Comparison of ENCODE assay signal across 9 cellular contexts in the genomic region with DNA sequence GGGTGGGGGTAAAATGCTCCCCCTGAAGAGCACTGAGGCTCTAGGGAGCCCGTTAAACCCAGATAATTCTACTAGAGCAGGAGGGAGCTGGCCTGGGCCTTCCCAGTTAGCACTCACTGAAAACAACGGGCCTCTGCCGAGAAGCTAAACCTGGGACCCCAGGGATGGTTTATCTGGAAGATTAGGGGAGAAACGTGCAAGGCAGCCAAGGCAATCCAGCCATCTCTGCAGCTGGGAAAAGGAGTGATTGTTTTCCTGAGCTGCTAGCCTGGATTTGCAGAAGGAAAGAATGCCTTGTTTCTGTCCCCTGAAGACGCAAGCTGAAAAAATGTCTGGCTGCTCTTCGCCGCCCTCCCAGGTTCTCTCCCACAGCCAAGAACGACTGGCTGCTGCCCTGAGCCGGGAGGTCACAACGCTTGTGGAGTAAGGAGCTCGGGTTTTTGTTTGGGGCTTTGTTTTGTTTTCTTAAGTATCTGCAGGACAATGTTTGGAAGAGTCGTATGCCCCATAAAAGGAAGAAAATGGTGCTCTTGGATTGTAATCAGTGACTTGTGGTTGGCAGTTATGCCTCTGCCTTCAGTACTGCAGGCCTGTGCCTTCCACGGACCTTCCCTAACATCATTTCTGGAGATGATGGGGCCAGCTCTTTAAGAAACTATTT. TPM values are rescaled to one million over a fixed set of nuclear protein-coding genes. Genes with fewer than 3 reads are reported as not detected.
DNase-seq lines count a peak whose midpoint lies in the region; ATAC-seq and TF ChIP-seq lines count a peak whose summit lies in the region.
"Had no signal": no experiment of that assay in that cellular context is flagged by ENCODE, and none has a peak within 500 bp of the region (broad histone marks: within the 10 kb centered on the region; RNA-seq: fewer than 3 reads in every experiment).

No MANE protein-coding gene starts in this region.

- H3K36me3 ChIP-seq in breast epithelium (no peaks in the 10 kb centered on the region), mammary epithelial cell (ENCODE audit: insufficient read depth, low read length) (peaks cover 3% of the 10 kb centered on the region), ovary (no peaks in the 10 kb centered on the region)

- no peak for ATAC-seq in GM19023 (IDR thresholded peaks at IDR 0.05; ENCODE audit: unreplicated experiment)
- ATAC-seq in HG03469 (IDR thresholded peaks at IDR 0.05; ENCODE audit: unreplicated experiment), result no peak
- no peak for ATAC-seq in GM19463 (IDR thresholded peaks at IDR 0.05; ENCODE audit: unreplicated experiment)
- ATAC-seq in HG02610 (IDR thresholded peaks at IDR 0.05; ENCODE audit: unreplicated experiment), result no peak
- ATAC-seq: natural killer cell had no signal

- no peak for TF ChIP-seq EP300 in ovary (IDR thresholded peaks at IDR 0.05)

- TF ChIP-seq POLR2A in breast epithelium (IDR thresholded peaks at IDR 0.05), result no peak
- TF ChIP-seq POLR2A in ovary (IDR thresholded peaks at IDR 0.05), result no peak

- H3K27me3 ChIP-seq in breast epithelium, result no peaks in the 10 kb centered on the region
- H3K27me3 ChIP-seq in mammary epithelial cell (ENCODE audit: insufficient read depth, low read length), result no peaks in the 10 kb centered on the region
- H3K27me3 ChIP-seq in ovary, result no peaks in the 10 kb centered on the region

- peaks cover 66% of the 10 kb centered on the region for H3K79me2 ChIP-seq in mammary epithelial cell (ENCODE audit: insufficient read depth, low read length)

- intact Hi-C loops in breast epithelium (cut with DNase I; ENCODE audit: low total_unique reads) (no loop called here), mammary epithelial cell (cut with micrococcal nuclease) (no loop called here), ovary (cut with DNase I) (no loop called here)

- dilution Hi-C loops in mammary epithelial cell (cut with HindIII; ENCODE audit: low sequenced_read_pairs), result no loop called here

- peak overlapping the region; percentile 86 to 95 for H3K27ac ChIP-seq in breast epithelium
- H3K27ac ChIP-seq in mammary epithelial cell (ENCODE audit: insufficient read depth, low read depth, low read length), result no peak overlapping the region
- H3K27ac ChIP-seq in ovary, result peak overlapping the region; percentile 68 to 86

- DNase-seq in breast epithelium (ENCODE audit: low spot score in 2 of 2), result peak in 1 of 2 donors; percentile 71
- DNase-seq in mammary epithelial cell, result no peak
- peak; percentile 41 for DNase-seq in globus pallidus (ENCODE audit: low spot score)
- DNase-seq in ovary, result peak in 4 of 5 donors; percentile 49 to 80 (median 62)
- DNase-seq: natural killer cell had no signal

- TF ChIP-seq CTCF in breast epithelium (IDR thresholded peaks at IDR 0.05) (no peak), mammary epithelial cell (conservative IDR thresholded peaks at IDR 0.05 in 1 of 2, IDR thresholded peaks at IDR 0.05 in 1 of 2; ENCODE audit: extremely low read depth in 1 of 2, insufficient read depth in 1 of 2, low read depth in 1 of 2, low read length in 2 of 2) (no peak), ovary (IDR thresholded peaks at IDR 0.05) (no peak)

- peak overlapping the region in 1 of 3 donors; percentile 46 for H3K4me3 ChIP-seq in breast epithelium
- no peak overlapping the region for H3K4me3 ChIP-seq in mammary epithelial cell (replicated peaks in 1 of 3; ENCODE audit: insufficient read depth in 1 of 3, low read depth in 2 of 3, low read length in 3 of 3)
- no peak overlapping the region for H3K4me3 ChIP-seq in ovary

- no peak overlapping the region for H3K9ac ChIP-seq in mammary epithelial cell (ENCODE audit: insufficient read depth, low read length)

- no TSS peak for BruUV-seq in mammary epithelial cell (replicated peaks; lab: Mats Ljungman, UMichigan)

- H3K4me2 ChIP-seq in mammary epithelial cell (ENCODE audit: insufficient read depth, low read depth, low read length), result no peak overlapping the region

- CTCF ChIA-PET in mammary epithelial cell (lab: Charles Lee; ENCODE audit: low non-redundant PET), result no interaction called here

- 22% methylated on average over 11 of the region's 13 CpGs for WGBS in mammary epithelial cell (ENCODE audit: low coverage, missing lambda C conversion rate)
- WGBS in ovary, 3 donors, result 3 to 12% (median 7%) methylated on average over 13 of the region's 13 CpGs

- no peaks in the 10 kb centered on the region for H4K20me1 ChIP-seq in mammary epithelial cell (ENCODE audit: insufficient read depth, low read length)

- H2AFZ ChIP-seq in mammary epithelial cell (ENCODE audit: low read depth, low read length), result no peak overlapping the region

- peaks cover 4 to 16% of the 10 kb centered on the region in 2 donors for H3K4me1 ChIP-seq in breast epithelium
- H3K4me1 ChIP-seq in mammary epithelial cell (ENCODE audit: insufficient read depth, low read length), result peaks cover 52% of the 10 kb centered on the region
- H3K4me1 ChIP-seq in ovary (ENCODE audit: insufficient read depth), result peaks cover 25% of the 10 kb centered on the region

- in situ Hi-C loops in mammary epithelial cell (cut with MboI; ENCODE audit: low sequenced_read_pairs in 2 of 2), result no loop called here

- H3K9me3 ChIP-seq in breast epithelium (no peaks in the 10 kb centered on the region), mammary epithelial cell (replicated peaks; ENCODE audit: insufficient read depth, low read length) (no peaks in the 10 kb centered on the region), ovary (no peaks in the 10 kb centered on the region)

RNA-seq across cellular contexts. Expression of gene COL4A2, which starts 31.5 kb away (rescaled TPM):
- total RNA-seq in breast epithelium (100 to 1,000 TPM; 107 to 841 (median 307) TPM), mammary epithelial cell (10 to 100 TPM; 74.9 to 94.2 TPM), ovary (100 to 1,000 TPM in 5 of 7 donors, 10 to 100 TPM in 2; 59.5 to 171 (median 120) TPM)
- polyA plus RNA-seq in mammary epithelial cell (119 TPM), ovary (100 to 1,000 TPM; 136 to 164 TPM)
- 78.3 TPM for polyA minus RNA-seq in mammary epithelial cell
- total RNA-seq: natural killer cell had no signal

RNA-seq across cellular contexts. Expression of gene COL4A1, which starts 31.6 kb away (rescaled TPM):
- total RNA-seq in breast epithelium (1,000 to 10,000 TPM in 1 of 3 donors, 100 to 1,000 TPM in 2; 118 to 1,008 (median 370) TPM), mammary epithelial cell (10 to 100 TPM; 40.9 to 89.0 TPM), ovary (100 to 1,000 TPM in 3 of 7 donors, 10 to 100 TPM in 4; 42.3 to 106 (median 73.2) TPM)
- polyA plus RNA-seq in mammary epithelial cell (28.1 TPM), ovary (100 to 1,000 TPM in 1 of 2 donors, 10 to 100 TPM in 1; 87.5 to 421 TPM)
- polyA minus RNA-seq in mammary epithelial cell, result 57.7 TPM
- total RNA-seq: natural killer cell had no signal
